In the genomic region with DNA sequence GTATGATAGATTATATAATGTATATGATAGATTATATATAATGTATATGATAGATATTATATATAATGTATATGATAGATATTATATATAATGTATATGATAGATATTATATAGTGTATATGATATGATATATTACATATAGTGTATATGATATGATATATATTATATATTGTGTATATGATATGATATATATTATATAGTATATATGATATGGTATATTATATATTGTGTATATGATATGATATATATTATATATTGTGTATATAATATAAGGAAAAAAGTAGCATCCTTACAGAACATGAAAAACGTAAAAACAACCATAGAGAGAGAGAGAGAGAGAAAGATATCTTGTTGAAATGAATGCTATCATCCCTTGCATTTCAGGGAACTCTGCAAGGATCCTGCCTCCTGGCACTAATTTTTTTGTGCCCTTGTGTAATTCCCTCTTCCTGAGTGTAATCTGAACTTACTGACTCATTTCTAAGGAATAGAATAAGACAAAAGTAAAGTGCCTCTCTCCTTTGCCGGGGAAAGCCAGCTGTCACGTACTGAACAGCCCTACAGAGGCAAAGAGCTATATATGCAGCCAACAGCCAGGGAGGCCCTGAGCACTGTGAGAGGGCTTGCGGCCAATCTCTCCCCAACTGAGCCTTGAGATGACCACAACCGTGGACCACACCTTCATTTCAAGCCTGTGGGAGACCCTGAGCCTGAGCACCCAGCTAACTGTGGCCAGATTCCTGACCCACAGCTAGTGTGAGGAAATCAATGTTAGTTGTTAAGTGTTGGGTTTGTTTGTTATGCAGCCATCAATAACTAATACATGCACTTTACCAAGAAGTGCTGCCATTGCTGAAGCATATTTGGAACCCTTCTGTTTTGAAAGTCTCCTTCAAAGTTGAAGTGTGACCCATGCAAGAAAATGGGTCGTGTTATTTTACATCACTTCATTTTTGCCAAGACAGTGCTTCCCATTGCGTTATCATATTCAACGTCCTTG, we compare ENCODE assay signal across 13 cellular contexts.
DNase-seq lines count a peak whose midpoint lies in the region; ATAC-seq and TF ChIP-seq lines count a peak whose summit lies in the region.
"Had no signal": no experiment of that assay in that cellular context is flagged by ENCODE, and none has a peak within 500 bp of the region (broad histone marks: within the 10 kb centered on the region; RNA-seq: fewer than 3 reads in every experiment).

No MANE protein-coding gene starts in this region.

- no peaks in the 10 kb centered on the region for H3K27me3 Mint-ChIP-seq in activated CD4-positive, alpha-beta memory T cell treated with anti-CD3 and anti-CD28 coated beads for 36 hours
- no peaks in the 10 kb centered on the region for H3K27me3 Mint-ChIP-seq in natural killer cell (ENCODE audit: low read depth in 2 of 2)
- H3K27me3 Mint-ChIP-seq: activated T-helper 17 cell treated with anti-CD3 and anti-CD28 coated beads, Interleukin-2, amount 50 U/mL, for 72 hours had no signal

- H3K4me3 ChIP-seq in astrocyte of the spinal cord (ENCODE audit: low read depth, low read length), result no peak overlapping the region

- TF ChIP-seq CTCF in AG09319 (IDR thresholded peaks at IDR 0.05; ENCODE audit: low read depth, low read length) (no peak), astrocyte of the spinal cord (IDR thresholded peaks at IDR 0.05; ENCODE audit: low read depth, low read length) (no peak), natural killer cell (IDR thresholded peaks at IDR 0.05) (no peak)

- H3K27ac Mint-ChIP-seq in activated CD4-positive, alpha-beta memory T cell treated with anti-CD3 and anti-CD28 coated beads for 36 hours, result no peak overlapping the region
- H3K27ac Mint-ChIP-seq in natural killer cell, result no peak overlapping the region
- H3K27ac Mint-ChIP-seq: activated T-helper 17 cell treated with anti-CD3 and anti-CD28 coated beads, Interleukin-2, amount 50 U/mL, for 72 hours had no signal

- H3K4me1 Mint-ChIP-seq in activated CD4-positive, alpha-beta memory T cell treated with anti-CD3 and anti-CD28 coated beads for 36 hours (ENCODE audit: low read depth), result peaks cover 3% of the 10 kb centered on the region
- peaks cover 6 to 10% of the 10 kb centered on the region in 2 donors for H3K4me1 Mint-ChIP-seq in natural killer cell

- POLR2A ChIA-PET in activated CD4-positive, alpha-beta memory T cell treated with anti-CD3 and anti-CD28 coated beads for 36 hours (lab: Charles Lee), result interaction anchor here (0.6 kb wide), 1 partner anchor 241 kb away, joined by 5 read pairs; no protein-coding TSS in a partner anchor

- in situ Hi-C loops in astrocyte of the spinal cord (cut with HindIII; ENCODE audit: low sequenced_read_pairs), result no loop called here

- DNase-seq in AG09319 (ENCODE audit: extremely low read depth, low read depth) (peak; percentile 49), HT1080 (ENCODE audit: low read depth) (peak; percentile 80), astrocyte of the spinal cord (ENCODE audit: low read depth, low spot score) (peak; percentile 36), myocyte (ENCODE audit: low read depth) (peak; percentile 95), natural killer cell (no peak)
- no peak for DNase-seq in activated CD4-positive, alpha-beta memory T cell treated with anti-CD3 and anti-CD28 coated beads for 36 hours
- no peak for DNase-seq in activated CD4-positive, CD25-positive, alpha-beta regulatory T cell (lab: John Stamatoyannopoulos, UW)
- DNase-seq: activated CD4-positive, alpha-beta T cell treated with anti-CD3 and anti-CD28 coated beads for 4 hours; MM.1S; NCI-H524 treated with DMSO at 0.1 percent for 48 hours had no signal

- ATAC-seq in HG02938 (IDR thresholded peaks at IDR 0.05; ENCODE audit: unreplicated experiment) (no peak), natural killer cell (no peak)
- ATAC-seq: activated T-helper 17 cell treated with anti-CD3 and anti-CD28 coated beads, Interleukin-2, amount 50 U/mL, for 72 hours; left lobe of liver had no signal

- peaks cover 2% of the 10 kb centered on the region for H3K36me3 Mint-ChIP-seq in activated CD4-positive, alpha-beta memory T cell treated with anti-CD3 and anti-CD28 coated beads for 36 hours
- no peaks in the 10 kb centered on the region for H3K36me3 Mint-ChIP-seq in natural killer cell

- no peaks in the 10 kb centered on the region for H3K9me3 Mint-ChIP-seq in activated CD4-positive, alpha-beta memory T cell treated with anti-CD3 and anti-CD28 coated beads for 36 hours
- no peaks in the 10 kb centered on the region for H3K9me3 Mint-ChIP-seq in natural killer cell
- H3K9me3 Mint-ChIP-seq: activated T-helper 17 cell treated with anti-CD3 and anti-CD28 coated beads, Interleukin-2, amount 50 U/mL, for 72 hours had no signal

- H3K4me3 Mint-ChIP-seq in activated CD4-positive, alpha-beta memory T cell treated with anti-CD3 and anti-CD28 coated beads for 36 hours, result no peak overlapping the region
- no peak overlapping the region for H3K4me3 Mint-ChIP-seq in natural killer cell
- H3K4me3 Mint-ChIP-seq: activated T-helper 17 cell treated with anti-CD3 and anti-CD28 coated beads, Interleukin-2, amount 50 U/mL, for 72 hours had no signal

- intact Hi-C loops in activated CD4-positive, alpha-beta memory T cell treated with anti-CD3 and anti-CD28 coated beads for 36 hours (cut with micrococcal nuclease), result no loop called here
- intact Hi-C loops in natural killer cell (cut with micrococcal nuclease), result loop anchor here (5.0 to 10.0 kb wide), 2 partner anchors 42 to 240 kb away; no protein-coding TSS in a partner anchor

- CTCF ChIA-PET in activated CD4-positive, alpha-beta memory T cell treated with anti-CD3 and anti-CD28 coated beads for 36 hours (lab: Charles Lee), result no interaction called here

Comparison
In these comparisons a context has a peak if more than half of its experiments do, and no peak if none do; other contexts are left out.
1. DNase-seq: peak in AG09319 (single experiment), HT1080 (single experiment), astrocyte of the spinal cord (single experiment) and myocyte (single experiment); none in activated CD4-positive, alpha-beta memory T cell treated with anti-CD3 and anti-CD28 coated beads for 36 hours (single experiment), activated CD4-positive, CD25-positive, alpha-beta regulatory T cell (0 of 4) and natural killer cell (single experiment).